ENCODE assay signal across 9 cellular contexts in genomic region chr11:69442807-69443137, GRCh38. TPM values are rescaled to one million over a fixed set of nuclear protein-coding genes. Genes with fewer than 3 reads are reported as not detected.
DNase-seq lines count a peak whose midpoint lies in the region; ATAC-seq and TF ChIP-seq lines count a peak whose summit lies in the region.
"Had no signal": no experiment of that assay in that cellular context is flagged by ENCODE, and none has a peak within 500 bp of the region (broad histone marks: within the 10 kb centered on the region; RNA-seq: fewer than 3 reads in every experiment).

No MANE protein-coding gene starts in this region.

- no peak overlapping the region for H2AFZ ChIP-seq in mesenchymal stem cell (ENCODE audit: low read depth, low read length)

- H3K27me3 ChIP-seq in mesenchymal stem cell (ENCODE audit: control insufficient read depth in 1 of 2, insufficient read depth in 1 of 2, low read length in 2 of 2) (no peaks in the 10 kb centered on the region), upper lobe of right lung (no peaks in the 10 kb centered on the region)

- H3K79me1 ChIP-seq in mesenchymal stem cell (replicated peaks; ENCODE audit: low read length, poor library complexity, severe bottlenecking): no peaks in the 10 kb centered on the region

- TF ChIP-seq CTCF in upper lobe of right lung (IDR thresholded peaks at IDR 0.05): no peak

- H3K36me3 ChIP-seq in mesenchymal stem cell (ENCODE audit: control insufficient read depth in 1 of 2, insufficient read depth in 2 of 2, low read depth in 1 of 2, low read length in 2 of 2) (peaks cover 0 to 3% of the 10 kb centered on the region in 2 experiments), upper lobe of right lung (no peaks in the 10 kb centered on the region)

- H4K8ac ChIP-seq in mesenchymal stem cell (ENCODE audit: low read length): peak overlapping the region; percentile 93

- H3K4me2 ChIP-seq in mesenchymal stem cell (ENCODE audit: low read length, poor library complexity, severe bottlenecking): no peak overlapping the region

- H2BK120ac ChIP-seq in mesenchymal stem cell (ENCODE audit: low read depth, low read length): peak overlapping the region; percentile 93

- H4K91ac ChIP-seq in mesenchymal stem cell (ENCODE audit: low read length): peak overlapping the region; percentile 99

- intact Hi-C loops in upper lobe of right lung (cut with DNase I): no loop called here

- H3K18ac ChIP-seq in mesenchymal stem cell (ENCODE audit: low read depth in 1 of 2, low read length in 2 of 2): peak overlapping the region; percentile 93 to 95

- H2BK5ac ChIP-seq in mesenchymal stem cell (ENCODE audit: low read depth, low read length, poor library complexity, severe bottlenecking): peak overlapping the region; percentile 75

- H2AK5ac ChIP-seq in mesenchymal stem cell (ENCODE audit: low read length, severe bottlenecking): peak overlapping the region; percentile 30

- H3K4me3 ChIP-seq in mesenchymal stem cell (ENCODE audit: insufficient read depth in 1 of 2, low read depth in 1 of 2, low read length in 2 of 2) (peak overlapping the region in 1 of 2 experiments; percentile 43), upper lobe of right lung (no peak overlapping the region)

- H3K4me1 ChIP-seq in mesenchymal stem cell (ENCODE audit: control insufficient read depth, insufficient read depth, low read depth, low read length) (peaks cover 35% of the 10 kb centered on the region), upper lobe of right lung (peaks cover 36% of the 10 kb centered on the region)

- no peak overlapping the region for H3K23ac ChIP-seq in mesenchymal stem cell (ENCODE audit: low read length in 2 of 2)

- peak overlapping the region; percentile 97 for H3K9ac ChIP-seq in mesenchymal stem cell (ENCODE audit: low read length)

- peak overlapping the region; percentile 50 to 91 for H2BK12ac ChIP-seq in mesenchymal stem cell (ENCODE audit: low read length in 2 of 2)

- peak overlapping the region; percentile 64 to 78 for H3K4ac ChIP-seq in mesenchymal stem cell (ENCODE audit: low read depth in 1 of 2, low read length in 2 of 2)

- ATAC-seq in upper lobe of right lung: peak; percentile 1

- H3K9me3 ChIP-seq in mesenchymal stem cell (ENCODE audit: control insufficient read depth, low read length): no peaks in the 10 kb centered on the region
- no peaks in the 10 kb centered on the region for H3K9me3 ChIP-seq in upper lobe of right lung

- WGBS in mesenchymal stem cell: 3% methylated on average over 10 of the region's 10 CpGs

- H2BK15ac ChIP-seq in mesenchymal stem cell (ENCODE audit: low read depth, poor library complexity, severe bottlenecking): peak overlapping the region; percentile 41

- DNase-seq in DMS53 (lab: John Stamatoyannopoulos, UW) (peak; percentile 17), DMS53 treated with DMSO at 0.1 percent for 48 hours (lab: John Stamatoyannopoulos, UW; ENCODE audit: unreplicated experiment) (no peak), mesenchymal stem cell (peak; percentile 96), upper lobe of right lung (no peak), NOMO-1 (lab: John Stamatoyannopoulos, UW; ENCODE audit: unreplicated experiment in 2 of 2) (no peak), UCSD-AML1 (lab: John Stamatoyannopoulos, UW; ENCODE audit: unreplicated experiment) (no peak), mesenteric fat pad (ENCODE audit: low spot score) (no peak)

- peak overlapping the region; percentile 60 for H3K27ac ChIP-seq in cingulate gyrus (ENCODE audit: low read depth, low read length)
- peak overlapping the region; percentile 92 for H3K27ac ChIP-seq in mesenchymal stem cell (ENCODE audit: low read length, poor library complexity, severe bottlenecking)
- H3K27ac ChIP-seq in upper lobe of right lung: peak overlapping the region; percentile 86

- H3K14ac ChIP-seq in mesenchymal stem cell (ENCODE audit: low read length in 2 of 2): no peak overlapping the region

RNA-seq across cellular contexts. Expression of gene LINC01488, which starts 38.7 kb away (rescaled TPM):
- not detected for polyA plus RNA-seq in mesenchymal stem cell (2013, experiment 1 of 2)
- not detected for polyA plus RNA-seq in mesenchymal stem cell (2013, experiment 2 of 2)
- total RNA-seq in upper lobe of right lung (not detected), mesenteric fat pad (not detected)
- total RNA-seq: activated CD4-positive, alpha-beta memory T cell treated with anti-CD3 and anti-CD28 coated beads for 36 hours had no signal

Comparison
In these comparisons a context has a peak if more than half of its experiments do, and no peak if none do; other contexts are left out.
1. DNase-seq: peak in DMS53 (single experiment) and mesenchymal stem cell (single experiment); none in DMS53 treated with DMSO at 0.1 percent for 48 hours (single experiment), upper lobe of right lung (single experiment), NOMO-1 (0 of 2), UCSD-AML1 (single experiment) and mesenteric fat pad (single experiment).
2. Peak in every context shown above with its lines, with median percentiles within 50 percentile points of each other: H3K27ac ChIP-seq.